ENCODE assay signal across 1 cellular context in the genomic region with DNA sequence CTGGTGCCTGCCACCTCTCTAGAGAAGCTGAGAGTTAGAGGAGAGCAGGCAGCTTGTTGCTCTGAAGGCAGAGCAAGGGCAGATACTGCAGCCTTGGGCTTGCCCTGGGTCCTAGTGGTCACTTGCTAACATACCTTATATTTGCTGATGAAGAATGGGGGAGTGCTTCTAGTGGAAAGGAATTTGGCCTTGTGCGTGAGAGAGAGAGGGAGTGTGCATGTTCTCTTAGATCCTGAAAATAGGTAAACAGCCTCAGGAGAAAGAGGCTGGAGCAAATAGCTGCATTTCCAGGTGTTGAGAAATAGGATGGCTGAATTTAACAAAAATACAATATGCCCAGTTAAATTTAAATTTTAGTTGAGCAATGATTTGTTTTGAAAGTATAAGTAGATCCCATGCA.
TF ChIP-seq lines count a peak whose summit lies in the region.

No MANE protein-coding gene starts in this region.

TF ChIP-seq in HepG2, 621 proteins besides CTCF, POLR2A, EP300 and RAD21 (continued from another document and continues in another):
- TF ChIP-seq, protein P1, sequence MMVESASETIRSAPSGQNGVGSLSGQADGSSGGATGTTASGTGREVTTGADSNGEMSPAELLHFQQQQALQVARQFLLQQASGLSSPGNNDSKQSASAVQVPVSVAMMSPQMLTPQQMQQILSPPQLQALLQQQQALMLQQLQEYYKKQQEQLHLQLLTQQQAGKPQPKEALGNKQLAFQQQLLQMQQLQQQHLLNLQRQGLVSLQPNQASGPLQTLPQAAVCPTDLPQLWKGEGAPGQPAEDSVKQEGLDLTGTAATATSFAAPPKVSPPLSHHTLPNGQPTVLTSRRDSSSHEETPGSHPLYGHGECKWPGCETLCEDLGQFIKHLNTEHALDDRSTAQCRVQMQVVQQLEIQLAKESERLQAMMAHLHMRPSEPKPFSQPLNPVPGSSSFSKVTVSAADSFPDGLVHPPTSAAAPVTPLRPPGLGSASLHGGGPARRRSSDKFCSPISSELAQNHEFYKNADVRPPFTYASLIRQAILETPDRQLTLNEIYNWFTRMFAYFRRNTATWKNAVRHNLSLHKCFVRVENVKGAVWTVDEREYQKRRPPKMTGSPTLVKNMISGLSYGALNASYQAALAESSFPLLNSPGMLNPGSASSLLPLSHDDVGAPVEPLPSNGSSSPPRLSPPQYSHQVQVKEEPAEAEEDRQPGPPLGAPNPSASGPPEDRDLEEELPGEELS (CRISPR knock-in tag; IDR thresholded peaks at IDR 0.05): peak; percentile 96
- no peak for TF ChIP-seq GTF2F1 (IDR thresholded peaks at IDR 0.05; ENCODE audit: low read length)
- TF ChIP-seq ZNF607 (CRISPR knock-in tag; IDR thresholded peaks at IDR 0.05; ENCODE audit: borderline replicate concordance): no peak; the same call in 1 of the 2 replicates
- peak in 1 of 2 experiments; percentile 43; a peak in 1 of 4 replicates for TF ChIP-seq MAFK (conservative IDR thresholded peaks at IDR 0.05 in 1 of 2, IDR thresholded peaks at IDR 0.05 in 1 of 2; ENCODE audit: low read length in 2 of 2)
- TF ChIP-seq SMAD3 (CRISPR knock-in tag; IDR thresholded peaks at IDR 0.05): peak; percentile 68
- no peak for TF ChIP-seq ZNF879 (CRISPR knock-in tag; IDR thresholded peaks at IDR 0.05)
- TF ChIP-seq, protein P2, sequence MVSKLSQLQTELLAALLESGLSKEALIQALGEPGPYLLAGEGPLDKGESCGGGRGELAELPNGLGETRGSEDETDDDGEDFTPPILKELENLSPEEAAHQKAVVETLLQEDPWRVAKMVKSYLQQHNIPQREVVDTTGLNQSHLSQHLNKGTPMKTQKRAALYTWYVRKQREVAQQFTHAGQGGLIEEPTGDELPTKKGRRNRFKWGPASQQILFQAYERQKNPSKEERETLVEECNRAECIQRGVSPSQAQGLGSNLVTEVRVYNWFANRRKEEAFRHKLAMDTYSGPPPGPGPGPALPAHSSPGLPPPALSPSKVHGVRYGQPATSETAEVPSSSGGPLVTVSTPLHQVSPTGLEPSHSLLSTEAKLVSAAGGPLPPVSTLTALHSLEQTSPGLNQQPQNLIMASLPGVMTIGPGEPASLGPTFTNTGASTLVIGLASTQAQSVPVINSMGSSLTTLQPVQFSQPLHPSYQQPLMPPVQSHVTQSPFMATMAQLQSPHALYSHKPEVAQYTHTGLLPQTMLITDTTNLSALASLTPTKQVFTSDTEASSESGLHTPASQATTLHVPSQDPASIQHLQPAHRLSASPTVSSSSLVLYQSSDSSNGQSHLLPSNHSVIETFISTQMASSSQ (IDR thresholded peaks at IDR 0.05; ENCODE audit: low read depth): peak; percentile 68; the same call in 1 of the 2 replicates
- TF ChIP-seq, protein P2 (CRISPR knock-in tag; IDR thresholded peaks at IDR 0.05; ENCODE audit: borderline replicate concordance): peak; percentile 87
- no peak for TF ChIP-seq TEAD2 (CRISPR knock-in tag; IDR thresholded peaks at IDR 0.05)
- no peak for TF ChIP-seq ZFX (CRISPR knock-in tag; IDR thresholded peaks at IDR 0.05; ENCODE audit: low read depth)
- TF ChIP-seq, protein P3, sequence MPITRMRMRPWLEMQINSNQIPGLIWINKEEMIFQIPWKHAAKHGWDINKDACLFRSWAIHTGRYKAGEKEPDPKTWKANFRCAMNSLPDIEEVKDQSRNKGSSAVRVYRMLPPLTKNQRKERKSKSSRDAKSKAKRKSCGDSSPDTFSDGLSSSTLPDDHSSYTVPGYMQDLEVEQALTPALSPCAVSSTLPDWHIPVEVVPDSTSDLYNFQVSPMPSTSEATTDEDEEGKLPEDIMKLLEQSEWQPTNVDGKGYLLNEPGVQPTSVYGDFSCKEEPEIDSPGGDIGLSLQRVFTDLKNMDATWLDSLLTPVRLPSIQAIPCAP (CRISPR knock-in tag; IDR thresholded peaks at IDR 0.05; ENCODE audit: low read depth): no peak
- no peak for TF ChIP-seq ZFP90 (CRISPR knock-in tag; IDR thresholded peaks at IDR 0.05; ENCODE audit: borderline replicate concordance)
- TF ChIP-seq HCFC1 (IDR thresholded peaks at IDR 0.05; ENCODE audit: low read depth, low read length): no peak
- peak; percentile 77 for TF ChIP-seq TBL1XR1 (IDR thresholded peaks at IDR 0.05; ENCODE audit: borderline replicate concordance, low read length, partially characterized antibody)
- TF ChIP-seq BORCS8-MEF2B (CRISPR knock-in tag; IDR thresholded peaks at IDR 0.05): no peak
- TF ChIP-seq KAT8 (CRISPR knock-in tag; IDR thresholded peaks at IDR 0.05): peak; percentile 75
- TF ChIP-seq ARNT (IDR thresholded peaks at IDR 0.05): no peak
- TF ChIP-seq, protein P4, sequence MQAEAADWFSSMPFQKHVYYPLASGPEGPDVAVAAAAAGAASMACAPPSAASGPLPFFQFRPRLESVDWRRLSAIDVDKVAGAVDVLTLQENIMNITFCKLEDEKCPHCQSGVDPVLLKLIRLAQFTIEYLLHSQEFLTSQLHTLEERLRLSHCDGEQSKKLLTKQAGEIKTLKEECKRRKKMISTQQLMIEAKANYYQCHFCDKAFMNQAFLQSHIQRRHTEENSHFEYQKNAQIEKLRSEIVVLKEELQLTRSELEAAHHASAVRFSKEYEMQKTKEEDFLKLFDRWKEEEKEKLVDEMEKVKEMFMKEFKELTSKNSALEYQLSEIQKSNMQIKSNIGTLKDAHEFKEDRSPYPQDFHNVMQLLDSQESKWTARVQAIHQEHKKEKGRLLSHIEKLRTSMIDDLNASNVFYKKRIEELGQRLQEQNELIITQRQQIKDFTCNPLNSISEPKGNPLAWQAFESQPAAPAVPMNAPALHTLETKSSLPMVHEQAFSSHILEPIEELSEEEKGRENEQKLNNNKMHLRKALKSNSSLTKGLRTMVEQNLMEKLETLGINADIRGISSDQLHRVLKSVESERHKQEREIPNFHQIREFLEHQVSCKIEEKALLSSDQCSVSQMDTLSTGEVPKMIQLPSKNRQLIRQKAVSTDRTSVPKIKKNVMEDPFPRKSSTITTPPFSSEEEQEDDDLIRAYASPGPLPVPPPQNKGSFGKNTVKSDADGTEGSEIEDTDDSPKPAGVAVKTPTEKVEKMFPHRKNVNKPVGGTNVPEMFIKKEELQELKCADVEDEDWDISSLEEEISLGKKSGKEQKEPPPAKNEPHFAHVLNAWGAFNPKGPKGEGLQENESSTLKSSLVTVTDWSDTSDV (CRISPR knock-in tag; IDR thresholded peaks at IDR 0.05): no peak
- peak; percentile 63 for TF ChIP-seq ELF1 (CRISPR knock-in tag; IDR thresholded peaks at IDR 0.05)
- peak; percentile 33 for TF ChIP-seq MED8 (CRISPR knock-in tag; IDR thresholded peaks at IDR 0.05; ENCODE audit: insufficient replicate concordance)
- no peak for TF ChIP-seq ZNF746 (CRISPR knock-in tag; IDR thresholded peaks at IDR 0.05)
- no peak for TF ChIP-seq POLR2AphosphoS2 (IDR thresholded peaks at IDR 0.05; ENCODE audit: low read depth, low read length)
- TF ChIP-seq HMG20B (CRISPR knock-in tag; conservative IDR thresholded peaks at IDR 0.05): peak; percentile 93
- peak; percentile 97; the same call in 1 of the 2 replicates for TF ChIP-seq ZNF292 (CRISPR knock-in tag; IDR thresholded peaks at IDR 0.05; ENCODE audit: borderline replicate concordance, low read depth)
- TF ChIP-seq ZNF550 (CRISPR knock-in tag; IDR thresholded peaks at IDR 0.05; ENCODE audit: borderline replicate concordance): no peak
- peak; percentile 78; the same call in 1 of the 2 replicates for TF ChIP-seq CBFB (CRISPR knock-in tag; IDR thresholded peaks at IDR 0.05)
- TF ChIP-seq, protein P5, sequence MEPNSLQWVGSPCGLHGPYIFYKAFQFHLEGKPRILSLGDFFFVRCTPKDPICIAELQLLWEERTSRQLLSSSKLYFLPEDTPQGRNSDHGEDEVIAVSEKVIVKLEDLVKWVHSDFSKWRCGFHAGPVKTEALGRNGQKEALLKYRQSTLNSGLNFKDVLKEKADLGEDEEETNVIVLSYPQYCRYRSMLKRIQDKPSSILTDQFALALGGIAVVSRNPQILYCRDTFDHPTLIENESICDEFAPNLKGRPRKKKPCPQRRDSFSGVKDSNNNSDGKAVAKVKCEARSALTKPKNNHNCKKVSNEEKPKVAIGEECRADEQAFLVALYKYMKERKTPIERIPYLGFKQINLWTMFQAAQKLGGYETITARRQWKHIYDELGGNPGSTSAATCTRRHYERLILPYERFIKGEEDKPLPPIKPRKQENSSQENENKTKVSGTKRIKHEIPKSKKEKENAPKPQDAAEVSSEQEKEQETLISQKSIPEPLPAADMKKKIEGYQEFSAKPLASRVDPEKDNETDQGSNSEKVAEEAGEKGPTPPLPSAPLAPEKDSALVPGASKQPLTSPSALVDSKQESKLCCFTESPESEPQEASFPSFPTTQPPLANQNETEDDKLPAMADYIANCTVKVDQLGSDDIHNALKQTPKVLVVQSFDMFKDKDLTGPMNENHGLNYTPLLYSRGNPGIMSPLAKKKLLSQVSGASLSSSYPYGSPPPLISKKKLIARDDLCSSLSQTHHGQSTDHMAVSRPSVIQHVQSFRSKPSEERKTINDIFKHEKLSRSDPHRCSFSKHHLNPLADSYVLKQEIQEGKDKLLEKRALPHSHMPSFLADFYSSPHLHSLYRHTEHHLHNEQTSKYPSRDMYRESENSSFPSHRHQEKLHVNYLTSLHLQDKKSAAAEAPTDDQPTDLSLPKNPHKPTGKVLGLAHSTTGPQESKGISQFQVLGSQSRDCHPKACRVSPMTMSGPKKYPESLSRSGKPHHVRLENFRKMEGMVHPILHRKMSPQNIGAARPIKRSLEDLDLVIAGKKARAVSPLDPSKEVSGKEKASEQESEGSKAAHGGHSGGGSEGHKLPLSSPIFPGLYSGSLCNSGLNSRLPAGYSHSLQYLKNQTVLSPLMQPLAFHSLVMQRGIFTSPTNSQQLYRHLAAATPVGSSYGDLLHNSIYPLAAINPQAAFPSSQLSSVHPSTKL (CRISPR knock-in tag; IDR thresholded peaks at IDR 0.05): peak; percentile 99
- 0 out of 2 replicates have a peak, but pooled peaks have one; percentile 12 for TF ChIP-seq FOXA1 (IDR thresholded peaks at IDR 0.05)
- TF ChIP-seq FOXA1 (CRISPR knock-in tag; IDR thresholded peaks at IDR 0.05): peak; percentile 94
- TF ChIP-seq, protein P6, sequence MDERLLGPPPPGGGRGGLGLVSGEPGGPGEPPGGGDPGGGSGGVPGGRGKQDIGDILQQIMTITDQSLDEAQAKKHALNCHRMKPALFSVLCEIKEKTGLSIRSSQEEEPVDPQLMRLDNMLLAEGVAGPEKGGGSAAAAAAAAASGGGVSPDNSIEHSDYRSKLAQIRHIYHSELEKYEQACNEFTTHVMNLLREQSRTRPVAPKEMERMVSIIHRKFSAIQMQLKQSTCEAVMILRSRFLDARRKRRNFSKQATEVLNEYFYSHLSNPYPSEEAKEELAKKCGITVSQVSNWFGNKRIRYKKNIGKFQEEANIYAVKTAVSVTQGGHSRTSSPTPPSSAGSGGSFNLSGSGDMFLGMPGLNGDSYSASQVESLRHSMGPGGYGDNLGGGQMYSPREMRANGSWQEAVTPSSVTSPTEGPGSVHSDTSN (CRISPR knock-in tag; IDR thresholded peaks at IDR 0.05): no peak
- TF ChIP-seq ZNF766 (CRISPR knock-in tag; IDR thresholded peaks at IDR 0.05; ENCODE audit: borderline replicate concordance): no peak
- TF ChIP-seq, protein P7, sequence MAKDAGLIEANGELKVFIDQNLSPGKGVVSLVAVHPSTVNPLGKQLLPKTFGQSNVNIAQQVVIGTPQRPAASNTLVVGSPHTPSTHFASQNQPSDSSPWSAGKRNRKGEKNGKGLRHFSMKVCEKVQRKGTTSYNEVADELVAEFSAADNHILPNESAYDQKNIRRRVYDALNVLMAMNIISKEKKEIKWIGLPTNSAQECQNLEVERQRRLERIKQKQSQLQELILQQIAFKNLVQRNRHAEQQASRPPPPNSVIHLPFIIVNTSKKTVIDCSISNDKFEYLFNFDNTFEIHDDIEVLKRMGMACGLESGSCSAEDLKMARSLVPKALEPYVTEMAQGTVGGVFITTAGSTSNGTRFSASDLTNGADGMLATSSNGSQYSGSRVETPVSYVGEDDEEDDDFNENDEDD (CRISPR knock-in tag; IDR thresholded peaks at IDR 0.05; ENCODE audit: borderline replicate concordance): no peak
- peak; percentile 96 for TF ChIP-seq SALL1 (CRISPR knock-in tag; IDR thresholded peaks at IDR 0.05)
- TF ChIP-seq CC2D1A (CRISPR knock-in tag; IDR thresholded peaks at IDR 0.05): no peak
- TF ChIP-seq RFX5 (IDR thresholded peaks at IDR 0.05; ENCODE audit: low read depth, low read length): no peak
- TF ChIP-seq, protein P8, sequence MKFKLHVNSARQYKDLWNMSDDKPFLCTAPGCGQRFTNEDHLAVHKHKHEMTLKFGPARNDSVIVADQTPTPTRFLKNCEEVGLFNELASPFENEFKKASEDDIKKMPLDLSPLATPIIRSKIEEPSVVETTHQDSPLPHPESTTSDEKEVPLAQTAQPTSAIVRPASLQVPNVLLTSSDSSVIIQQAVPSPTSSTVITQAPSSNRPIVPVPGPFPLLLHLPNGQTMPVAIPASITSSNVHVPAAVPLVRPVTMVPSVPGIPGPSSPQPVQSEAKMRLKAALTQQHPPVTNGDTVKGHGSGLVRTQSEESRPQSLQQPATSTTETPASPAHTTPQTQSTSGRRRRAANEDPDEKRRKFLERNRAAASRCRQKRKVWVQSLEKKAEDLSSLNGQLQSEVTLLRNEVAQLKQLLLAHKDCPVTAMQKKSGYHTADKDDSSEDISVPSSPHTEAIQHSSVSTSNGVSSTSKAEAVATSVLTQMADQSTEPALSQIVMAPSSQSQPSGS (CRISPR knock-in tag; IDR thresholded peaks at IDR 0.05): peak; percentile 85
- no peak for TF ChIP-seq ARNTL (CRISPR knock-in tag; IDR thresholded peaks at IDR 0.05)
- peak; percentile 64; the same call in 1 of the 2 replicates for TF ChIP-seq ETV5 (CRISPR knock-in tag; IDR thresholded peaks at IDR 0.05; ENCODE audit: borderline replicate concordance)
- TF ChIP-seq, protein P9, sequence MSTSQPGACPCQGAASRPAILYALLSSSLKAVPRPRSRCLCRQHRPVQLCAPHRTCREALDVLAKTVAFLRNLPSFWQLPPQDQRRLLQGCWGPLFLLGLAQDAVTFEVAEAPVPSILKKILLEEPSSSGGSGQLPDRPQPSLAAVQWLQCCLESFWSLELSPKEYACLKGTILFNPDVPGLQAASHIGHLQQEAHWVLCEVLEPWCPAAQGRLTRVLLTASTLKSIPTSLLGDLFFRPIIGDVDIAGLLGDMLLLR (CRISPR knock-in tag; IDR thresholded peaks at IDR 0.05): no peak
